1 cellular context compared by ENCODE assay signal in genomic region chr11:5556596-5557188, GRCh38.
TF ChIP-seq lines count a peak whose summit lies in the region.

No MANE protein-coding gene starts in this region.

TF ChIP-seq in K562, 482 proteins besides CTCF, POLR2A, EP300 and RAD21:
- TF ChIP-seq ELF4 (CRISPR knock-in tag; IDR thresholded peaks at IDR 0.05) (no peak), CC2D1A (IDR thresholded peaks at IDR 0.05) (no peak), ZNF766 (CRISPR knock-in tag; conservative IDR thresholded peaks at IDR 0.05) (peak; percentile 80), PTTG1 (tag; IDR thresholded peaks at IDR 0.05; ENCODE audit: low read depth) (no peak), MCM2 (IDR thresholded peaks at IDR 0.05; ENCODE audit: low read depth) (no peak), MYC (IDR thresholded peaks at IDR 0.05; ENCODE audit: low read depth, low read length) (0 out of 2 replicates have a peak, but pooled peaks have one; percentile 15), MYC (CRISPR knock-in tag; IDR thresholded peaks at IDR 0.05; ENCODE audit: borderline replicate concordance, low read depth) (no peak)
